8 cellular contexts compared by ENCODE assay signal in genomic region chr6:32971581-32972352, GRCh38. TPM values are rescaled to one million over a fixed set of nuclear protein-coding genes. Genes with fewer than 3 reads are reported as not detected.
DNase-seq lines count a peak whose midpoint lies in the region; ATAC-seq and TF ChIP-seq lines count a peak whose summit lies in the region.

No MANE protein-coding gene starts in this region.

- ATAC-seq in HG02884 (IDR thresholded peaks at IDR 0.05; ENCODE audit: unreplicated experiment), result peak; percentile 41
- ATAC-seq in heart right ventricle, result peak; percentile 59 to 75 (median 66)
- peak; percentile 72 to 86 for ATAC-seq in upper lobe of left lung (ENCODE audit: low FRiP score in 2 of 2)

- H3K4me1 ChIP-seq in heart right ventricle (peaks cover 9 to 42% (median 34%) of the 10 kb centered on the region in 9 donors), upper lobe of left lung (peaks cover 21 to 36% (median 29%) of the 10 kb centered on the region in 4 donors)

- DNase-seq in NCI-H146 treated with DMSO at 0.1 percent for 48 hours (lab: John Stamatoyannopoulos, UW; ENCODE audit: unreplicated experiment) (peak; percentile 98), T-helper 1 cell (peak; percentile 99 to 100 (median 99)), amniotic stem cell (lab: John Stamatoyannopoulos, UW) (peak; percentile 99), heart right ventricle (peak; percentile 99 to 100), posterior cingulate gyrus (peak; percentile 99 to 100 (median 99)), upper lobe of left lung (peak; percentile 100)

- H3K36me3 ChIP-seq in heart right ventricle, result peaks cover 8 to 47% (median 26%) of the 10 kb centered on the region in 9 donors
- H3K36me3 ChIP-seq in upper lobe of left lung, result peaks cover 18 to 47% (median 31%) of the 10 kb centered on the region in 4 donors

- TF ChIP-seq EP300 in upper lobe of left lung (IDR thresholded peaks at IDR 0.05), result peak in 1 of 4 donors; percentile 86

- H3K4me3 ChIP-seq in heart right ventricle, result peak overlapping the region; percentile 61 to 100 (median 94)
- H3K4me3 ChIP-seq in upper lobe of left lung, result peak overlapping the region; percentile 71 to 93 (median 84)

- H3K9me3 ChIP-seq in heart right ventricle, result no peaks in the 10 kb centered on the region
- H3K9me3 ChIP-seq in upper lobe of left lung, result no peaks in the 10 kb centered on the region

- TF ChIP-seq CTCF in heart right ventricle (IDR thresholded peaks at IDR 0.05), result no peak
- TF ChIP-seq CTCF in upper lobe of left lung (IDR thresholded peaks at IDR 0.05), result peak in 4 of 6 experiments; percentile 11 to 46 (median 25)

- TF ChIP-seq POLR2A in GM15510 (IDR thresholded peaks at IDR 0.05; ENCODE audit: borderline replicate concordance, extremely low read depth, insufficient read length) (peak; percentile 100), upper lobe of left lung (IDR thresholded peaks at IDR 0.05) (peak; percentile 90 to 100 (median 99))

- H3K27ac ChIP-seq in heart right ventricle, result peak overlapping the region; percentile 93 to 100 (median 100)
- peak overlapping the region; percentile 98 to 100 (median 98) for H3K27ac ChIP-seq in upper lobe of left lung

- WGBS in heart right ventricle, 2 donors, result 0 to 1% methylated on average over 58 of the region's 58 CpGs
- 0 to 1% methylated on average over 36 to 58 of the region's 58 CpGs for WGBS in upper lobe of left lung, 2 donors

- H3K27me3 ChIP-seq in heart right ventricle (no peaks in the 10 kb centered on the region), upper lobe of left lung (no peaks in the 10 kb centered on the region)

- intact Hi-C loops in heart right ventricle (cut with DNase I), result loop anchor here in 1 of 10 donors (5.0 kb wide), 1 partner anchor 774 kb away; no protein-coding TSS in a partner anchor
- intact Hi-C loops in posterior cingulate gyrus (cut with DNase I), result loop anchor here (5.0 kb wide), 2 partner anchors 231 to 774 kb away; partner anchors contain the start of genes HSD17B8, RXRB and SLC39A7

RNA-seq across cellular contexts. Expression of gene BRD2, which starts 3.4 kb away (rescaled TPM):
- total RNA-seq in heart right ventricle (10 to 100 TPM; 64.9 to 97.0 (median 74.9) TPM), upper lobe of left lung (100 to 1,000 TPM; 144 to 388 (median 183) TPM)
- 10 to 100 TPM; 49.3 to 87.2 TPM for polyA plus RNA-seq in heart right ventricle

RNA-seq across cellular contexts. Expression of gene HLA-DMA, which starts 18.9 kb away (rescaled TPM):
- total RNA-seq in heart right ventricle (100 to 1,000 TPM in 1 of 10 donors, 10 to 100 TPM in 8, 1 to 10 TPM in 1; 7.8 to 106 (median 14.5) TPM), upper lobe of left lung (100 to 1,000 TPM in 4 of 6 donors, 10 to 100 TPM in 2; 83.7 to 271 (median 134) TPM)
- polyA plus RNA-seq in heart right ventricle, result 10 to 100 TPM; 11.8 to 47.6 TPM

RNA-seq across cellular contexts. Expression of gene HLA-DMB, which starts 30.9 kb away (rescaled TPM):
- 10 to 100 TPM in 4 of 10 donors, 1 to 10 TPM in 6; 2.7 to 79.8 (median 7.6) TPM for total RNA-seq in heart right ventricle
- 1 to 10 TPM; 5.5 to 7.8 TPM for polyA plus RNA-seq in heart right ventricle
- total RNA-seq in upper lobe of left lung, result 100 to 1,000 TPM in 3 of 6 donors, 10 to 100 TPM in 3; 35.6 to 233 (median 80.6) TPM

RNA-seq across cellular contexts. Expression of gene HLA-DOA, which starts 37.6 kb away (rescaled TPM):
- 10 to 100 TPM in 1 of 10 donors, 1 to 10 TPM in 8, under 1 TPM in 1; 0.75 to 22.8 (median 2.0) TPM for total RNA-seq in heart right ventricle
- 1 to 10 TPM in 1 of 2 donors, under 1 TPM in 1; 0.65 to 2.1 TPM for polyA plus RNA-seq in heart right ventricle
- 10 to 100 TPM in 5 of 6 donors, 1 to 10 TPM in 1; 9.4 to 56.8 (median 30.5) TPM for total RNA-seq in upper lobe of left lung

Comparison
In these comparisons a context has a peak if more than half of its experiments do, and no peak if none do; other contexts are left out.
1. Peak in every context shown above with its lines: DNase-seq, ATAC-seq, H3K4me3 ChIP-seq and H3K27ac ChIP-seq.
2. CTCF ChIP-seq: peak in upper lobe of left lung (4 of 6); none in heart right ventricle (0 of 9).